Comparison of ENCODE assay signal across 9 cellular contexts in the genomic region with DNA sequence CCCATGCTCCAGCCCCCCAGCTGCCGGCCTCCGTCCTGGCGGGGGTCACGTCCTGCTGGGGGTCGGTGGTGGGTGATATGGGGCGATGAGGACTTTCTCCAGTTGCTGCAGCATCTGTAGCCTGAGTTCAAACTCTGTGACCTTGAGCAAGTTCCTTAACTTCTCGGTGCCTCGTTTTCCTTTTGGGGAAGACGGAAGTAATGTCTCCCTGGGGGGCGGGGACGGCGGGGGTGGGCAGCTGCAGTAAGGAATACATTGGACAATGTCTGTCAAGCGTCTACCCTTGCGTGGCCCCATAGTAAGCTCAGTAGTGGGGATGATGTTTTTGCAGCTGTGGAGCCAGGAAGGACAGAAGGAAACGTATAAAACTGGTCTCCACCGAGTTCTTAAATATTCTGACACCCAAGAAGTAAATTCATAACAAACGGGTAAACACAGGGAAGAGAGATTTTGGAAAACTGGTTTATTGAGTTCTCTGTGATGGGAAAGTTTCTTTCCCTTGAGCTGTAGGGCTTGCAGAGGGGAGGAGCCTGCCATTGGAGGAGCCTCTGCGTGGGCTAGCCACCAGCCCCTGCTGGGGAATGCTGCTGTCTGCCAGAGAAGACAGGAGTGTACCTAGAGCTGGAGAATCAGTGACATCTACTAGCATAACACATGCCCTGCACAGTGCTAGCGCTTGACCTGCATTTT. TPM values are rescaled to one million over a fixed set of nuclear protein-coding genes. Genes with fewer than 3 reads are reported as not detected.
DNase-seq lines count a peak whose midpoint lies in the region; ATAC-seq and TF ChIP-seq lines count a peak whose summit lies in the region.
"Had no signal": no experiment of that assay in that cellular context is flagged by ENCODE, and none has a peak within 500 bp of the region (broad histone marks: within the 10 kb centered on the region; RNA-seq: fewer than 3 reads in every experiment).

No MANE protein-coding gene starts in this region.

- H3K9me3 Mint-ChIP-seq in stimulated activated naive CD8-positive, alpha-beta T cell treated with anti-CD3 and anti-CD28 coated beads, Interleukin-15, Interleukin-2, amounts not matched to agents 100 ng/mL and 50 ng/mL, for 24 hours: no peaks in the 10 kb centered on the region
- no peaks in the 10 kb centered on the region for H3K9me3 Mint-ChIP-seq in type B pancreatic cell

- H3K27me3 Mint-ChIP-seq in stimulated activated naive CD8-positive, alpha-beta T cell treated with anti-CD3 and anti-CD28 coated beads, Interleukin-15, Interleukin-2, amounts not matched to agents 100 ng/mL and 50 ng/mL, for 24 hours: no peaks in the 10 kb centered on the region
- H3K27me3 Mint-ChIP-seq in type B pancreatic cell: peaks cover 56% of the 10 kb centered on the region

- TF ChIP-seq CTCF in liver (IDR thresholded peaks at IDR 0.05; ENCODE audit: low read depth, low read length, missing input control) (no peak), type B pancreatic cell (conservative IDR thresholded peaks at IDR 0.05) (peak; percentile 35)

- H3K4me1 ChIP-seq in adipocyte (ENCODE audit: control insufficient read depth, insufficient read depth, low read length): peaks cover 37% of the 10 kb centered on the region
- peaks cover 13 to 46% (median 28%) of the 10 kb centered on the region in 4 donors for H3K4me1 ChIP-seq in liver (ENCODE audit: control insufficient read depth in 4 of 4, insufficient read depth in 4 of 4, low read length in 3 of 4)

- H3K9ac ChIP-seq in adipocyte (ENCODE audit: low read length) (peak overlapping the region; percentile 90), liver (ENCODE audit: low read depth in 1 of 2, low read length in 2 of 2) (no peak overlapping the region)

- 55% methylated on average over 19 of the region's 19 CpGs for WGBS in liver

- no peak overlapping the region for H3K27ac Mint-ChIP-seq in stimulated activated naive CD8-positive, alpha-beta T cell treated with anti-CD3 and anti-CD28 coated beads, Interleukin-15, Interleukin-2, amounts not matched to agents 100 ng/mL and 50 ng/mL, for 24 hours
- peak overlapping the region; percentile 53 for H3K27ac Mint-ChIP-seq in type B pancreatic cell

- H3K4me3 ChIP-seq in adipocyte (ENCODE audit: low read length): peak overlapping the region; percentile 85
- H3K4me3 ChIP-seq in liver (ENCODE audit: low read depth in 1 of 3, low read length in 3 of 3): peak overlapping the region in 2 of 3 donors; percentile 71 to 75

- no peak for TF ChIP-seq RAD21 in liver (IDR thresholded peaks at IDR 0.05)

- peak overlapping the region; percentile 72 for H3K4me3 Mint-ChIP-seq in stimulated activated naive CD8-positive, alpha-beta T cell treated with anti-CD3 and anti-CD28 coated beads, Interleukin-15, Interleukin-2, amounts not matched to agents 100 ng/mL and 50 ng/mL, for 24 hours
- H3K4me3 Mint-ChIP-seq in type B pancreatic cell: peak overlapping the region; percentile 76

- no peaks in the 10 kb centered on the region for H3K36me3 Mint-ChIP-seq in stimulated activated naive CD8-positive, alpha-beta T cell treated with anti-CD3 and anti-CD28 coated beads, Interleukin-15, Interleukin-2, amounts not matched to agents 100 ng/mL and 50 ng/mL, for 24 hours (ENCODE audit: low read depth)
- no peaks in the 10 kb centered on the region for H3K36me3 Mint-ChIP-seq in type B pancreatic cell

- H3K36me3 ChIP-seq in adipocyte (ENCODE audit: control insufficient read depth, insufficient read depth, low read length, severe bottlenecking): no peaks in the 10 kb centered on the region
- no peaks in the 10 kb centered on the region for H3K36me3 ChIP-seq in liver (ENCODE audit: control insufficient read depth in 4 of 4, insufficient read depth in 3 of 4, low read depth in 1 of 4, low read length in 3 of 4)

- no peak for ATAC-seq in stimulated activated naive CD8-positive, alpha-beta T cell treated with anti-CD3 and anti-CD28 coated beads, Interleukin-15, Interleukin-2, amounts not matched to agents 100 U/mL and 50 U/mL, for 24 hours
- no peak for ATAC-seq in activated CD4-positive, CD25-positive, alpha-beta regulatory T cell treated with anti-CD3 and anti-CD28 coated beads, Interleukin-2, amount 50 U/mL, for 24 hours
- ATAC-seq in HG03520 (IDR thresholded peaks at IDR 0.05; ENCODE audit: unreplicated experiment): no peak

- DNase-seq in stimulated activated naive CD8-positive, alpha-beta T cell treated with anti-CD3 and anti-CD28 coated beads, Interleukin-15, Interleukin-2, amounts not matched to agents 100 U/mL and 50 U/mL, for 24 hours: no peak
- DNase-seq in adipocyte (ENCODE audit: low read depth) (peak; percentile 41), type B pancreatic cell (ENCODE audit: extremely low spot score, unreplicated experiment) (no peak), islet precursor cell (no peak)

- H3K9me3 ChIP-seq in adipocyte (ENCODE audit: control insufficient read depth, low read length): no peaks in the 10 kb centered on the region
- H3K9me3 ChIP-seq in liver (ENCODE audit: control insufficient read depth in 4 of 4, low read length in 3 of 4): no peaks in the 10 kb centered on the region

- peaks cover 42% of the 10 kb centered on the region for H3K4me1 Mint-ChIP-seq in stimulated activated naive CD8-positive, alpha-beta T cell treated with anti-CD3 and anti-CD28 coated beads, Interleukin-15, Interleukin-2, amounts not matched to agents 100 ng/mL and 50 ng/mL, for 24 hours (ENCODE audit: low read depth)
- peaks cover 11% of the 10 kb centered on the region for H3K4me1 Mint-ChIP-seq in type B pancreatic cell (ENCODE audit: unreplicated experiment)

- H3K27ac ChIP-seq in liver (ENCODE audit: low read depth in 1 of 2, low read length in 2 of 2): peak overlapping the region; percentile 73 to 79
- H3K27ac ChIP-seq: epithelial cell of prostate had no signal

- peaks cover 40% of the 10 kb centered on the region for H3K27me3 ChIP-seq in adipocyte (replicated peaks; ENCODE audit: control insufficient read depth, insufficient read depth, low read length)
- no peaks in the 10 kb centered on the region for H3K27me3 ChIP-seq in liver (ENCODE audit: control insufficient read depth in 4 of 4, insufficient read depth in 4 of 4, low read length in 3 of 4)

TF ChIP-seq in liver, 16 proteins besides CTCF, POLR2A, EP300 and RAD21 (continues in another document):
- TF ChIP-seq, protein P1, sequence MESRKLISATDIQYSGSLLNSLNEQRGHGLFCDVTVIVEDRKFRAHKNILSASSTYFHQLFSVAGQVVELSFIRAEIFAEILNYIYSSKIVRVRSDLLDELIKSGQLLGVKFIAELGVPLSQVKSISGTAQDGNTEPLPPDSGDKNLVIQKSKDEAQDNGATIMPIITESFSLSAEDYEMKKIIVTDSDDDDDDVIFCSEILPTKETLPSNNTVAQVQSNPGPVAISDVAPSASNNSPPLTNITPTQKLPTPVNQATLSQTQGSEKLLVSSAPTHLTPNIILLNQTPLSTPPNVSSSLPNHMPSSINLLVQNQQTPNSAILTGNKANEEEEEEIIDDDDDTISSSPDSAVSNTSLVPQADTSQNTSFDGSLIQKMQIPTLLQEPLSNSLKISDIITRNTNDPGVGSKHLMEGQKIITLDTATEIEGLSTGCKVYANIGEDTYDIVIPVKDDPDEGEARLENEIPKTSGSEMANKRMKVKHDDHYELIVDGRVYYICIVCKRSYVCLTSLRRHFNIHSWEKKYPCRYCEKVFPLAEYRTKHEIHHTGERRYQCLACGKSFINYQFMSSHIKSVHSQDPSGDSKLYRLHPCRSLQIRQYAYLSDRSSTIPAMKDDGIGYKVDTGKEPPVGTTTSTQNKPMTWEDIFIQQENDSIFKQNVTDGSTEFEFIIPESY (IDR thresholded peaks at IDR 0.05): no peak
- TF ChIP-seq MAX (IDR thresholded peaks at IDR 0.05) (no peak), FOXA1 (IDR thresholded peaks at IDR 0.05) (no peak), REST (IDR thresholded peaks at IDR 0.05) (no peak), JUND (IDR thresholded peaks at IDR 0.05) (no peak), FOXA2 (IDR thresholded peaks at IDR 0.05) (no peak), TAF1 (conservative IDR thresholded peaks at IDR 0.05) (no peak), HNF4G (IDR thresholded peaks at IDR 0.05) (no peak), YY1 (IDR thresholded peaks at IDR 0.05) (no peak), RXRA (IDR thresholded peaks at IDR 0.05) (no peak)
- TF ChIP-seq, protein P2, sequence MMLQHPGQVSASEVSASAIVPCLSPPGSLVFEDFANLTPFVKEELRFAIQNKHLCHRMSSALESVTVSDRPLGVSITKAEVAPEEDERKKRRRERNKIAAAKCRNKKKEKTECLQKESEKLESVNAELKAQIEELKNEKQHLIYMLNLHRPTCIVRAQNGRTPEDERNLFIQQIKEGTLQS (IDR thresholded peaks at IDR 0.05): no peak

RNA-seq across cellular contexts. Expression of gene ACSS1, which starts 1.0 kb away (rescaled TPM):
- 10 to 100 TPM; 37.2 to 87.5 TPM for total RNA-seq in liver
- 1 to 10 TPM; 5.3 to 7.1 TPM for polyA plus RNA-seq in liver
- total RNA-seq in type B pancreatic cell (ENCODE audit: low replicate concordance): 22.2 and 27.5 TPM in 2 replicates

RNA-seq across cellular contexts. Expression of gene VSX1, which starts 23.0 kb away (rescaled TPM):
- total RNA-seq in liver (under 1 TPM in 1 of 2 donors, not detected in 1; 0.08 TPM), type B pancreatic cell (ENCODE audit: low replicate concordance) (not detected in 2 replicates)
- polyA plus RNA-seq in liver: under 1 TPM in 1 of 2 donors, not detected in 1; 0.03 TPM
